In genomic region chr2:236733156-236733555, GRCh38 we compare ENCODE assay signal across 1 cellular context.
TF ChIP-seq lines count a peak whose summit lies in the region.

No MANE protein-coding gene starts in this region.

TF ChIP-seq in HepG2, 621 proteins besides CTCF, POLR2A, EP300 and RAD21 (continued from another document):
- TF ChIP-seq HMGXB3 (CRISPR knock-in tag; IDR thresholded peaks at IDR 0.05; ENCODE audit: borderline replicate concordance) = no peak
- no peak for TF ChIP-seq ZBTB42 (CRISPR knock-in tag; IDR thresholded peaks at IDR 0.05)
- TF ChIP-seq PLRG1 (conservative IDR thresholded peaks at IDR 0.05) = no peak
- no peak for TF ChIP-seq ZNF468 (CRISPR knock-in tag; IDR thresholded peaks at IDR 0.05)
